Comparison of ENCODE assay signal across 20 cellular contexts in genomic region chr4:11072426-11072825, GRCh38.
DNase-seq lines count a peak whose midpoint lies in the region; ATAC-seq, FAIRE-seq and TF ChIP-seq lines count a peak whose summit lies in the region.
"Had no signal": no experiment of that assay in that cellular context is flagged by ENCODE, and none has a peak within 500 bp of the region (broad histone marks: within the 10 kb centered on the region; RNA-seq: fewer than 3 reads in every experiment).

No MANE protein-coding gene starts in this region.

- peaks cover 57% of the 10 kb centered on the region for H3K9me3 Mint-ChIP-seq in WTC11
- H3K9me3 Mint-ChIP-seq: CD4-positive, alpha-beta T cell had no signal

- no peaks in the 10 kb centered on the region for H3K4me1 ChIP-seq in GM12878 (ENCODE audit: control insufficient read depth, insufficient read depth, low read length)
- H3K4me1 ChIP-seq in testis, result peaks cover 6% of the 10 kb centered on the region
- H3K4me1 ChIP-seq: A549 had no signal

- FAIRE-seq in GM12878 (lab: Jason Lieb, UNC), result no peak
- FAIRE-seq: A549, G401.6, HepG2 had no signal

- SMC1A ChIA-PET in GM12878 (lab: Charles Lee; ENCODE audit: uncharacterized antibody, unreplicated experiment), result interaction anchor here (1.3 to 1.5 kb wide), 2 partner anchors 12 to 14 kb away, joined by 3 read pairs; no protein-coding TSS in a partner anchor

- no peak overlapping the region for H3K4me3 Mint-ChIP-seq in WTC11
- H3K4me3 Mint-ChIP-seq: CD4-positive, alpha-beta T cell; HFFc6 had no signal

- no peaks in the 10 kb centered on the region for H3K27me3 ChIP-seq in GM12878 (replicated peaks in 1 of 2; ENCODE audit: control insufficient read depth in 2 of 2, insufficient read depth in 2 of 2, low read length in 1 of 2)
- H3K27me3 ChIP-seq in testis, result no peaks in the 10 kb centered on the region

- in situ Hi-C loops in GM12878 (cut with MboI), result no loop called here

- H3K9me3 ChIP-seq in GM12878 (replicated peaks; ENCODE audit: control insufficient read depth, insufficient read depth, low read length) (no peaks in the 10 kb centered on the region), testis (no peaks in the 10 kb centered on the region)
- H3K9me3 ChIP-seq: A549 had no signal

- intact Hi-C loops in GM12878 (cut with micrococcal nuclease; ENCODE audit: unreplicated experiment), result loop anchor here (5.0 to 10.0 kb wide), 2 partner anchors 325 to 352 kb away; partner anchors contain the start of gene HS3ST1
- intact Hi-C loops in testis (cut with DNase I; ENCODE audit: low total_unique reads), result no loop called here

- 93% methylated on average over 5 of the region's 5 CpGs for WGBS in GM12878 (ENCODE audit: insufficient coverage, insufficient replicate concordance, low lambda C conversion rate, missing lambda C conversion rate)
- WGBS in testis, 2 donors, result 88 to 89% methylated on average over 5 of the region's 5 CpGs

- no peak for TF ChIP-seq POLR2A in GM12878 (IDR thresholded peaks at IDR 0.05; ENCODE audit: low read depth, low read length)
- no peak for TF ChIP-seq POLR2A in testis (IDR thresholded peaks at IDR 0.05)

- DNase-seq in DMS 273 (lab: John Stamatoyannopoulos, UW; ENCODE audit: unreplicated experiment), result peak; percentile 4
- DNase-seq in DMS 273 treated with DMSO at 0.1 percent for 48 hours (lab: John Stamatoyannopoulos, UW), result no peak
- DNase-seq in GM12878 (ENCODE audit: low read depth, low spot score), result peak; percentile 16
- no peak for DNase-seq in WTC11 (ENCODE audit: low spot score)
- DNase-seq in NCI-H1694 treated with DMSO at 0.1 percent for 48 hours (lab: John Stamatoyannopoulos, UW), result no peak
- no peak for DNase-seq in testis
- DNase-seq: AML-193; CD4-positive, alpha-beta T cell; GOT3; H7; HFFc6; KBM-7 had no signal

- no peak for TF ChIP-seq EP300 in GM12878 (IDR thresholded peaks at IDR 0.05; ENCODE audit: borderline replicate concordance in 1 of 2, control insufficient read depth in 1 of 2, low read depth in 2 of 2, low read length in 2 of 2)

- TF ChIP-seq CTCF in GM12878 (IDR thresholded peaks at IDR 0.05 in 2 of 3, conservative IDR thresholded peaks at IDR 0.05 in 1 of 3; ENCODE audit: control insufficient read depth in 2 of 3, extremely low read depth in 1 of 3, insufficient read depth in 1 of 3, low read depth in 3 of 3, low read length in 3 of 3), result no peak
- TF ChIP-seq CTCF in WTC11 (IDR thresholded peaks at IDR 0.05), result no peak
- no peak for TF ChIP-seq CTCF in testis (IDR thresholded peaks at IDR 0.05)

- no peaks in the 10 kb centered on the region for H3K79me2 ChIP-seq in GM12878 (ENCODE audit: control insufficient read depth, insufficient read depth, low read length)

- H3K4me2 ChIP-seq in GM12878 (ENCODE audit: control insufficient read depth, insufficient read depth), result no peak overlapping the region
- H3K4me2 ChIP-seq: A549 had no signal

- CTCF ChIA-PET in GM12878 (lab: Yijun Ruan, JAX) (no interaction called here), WTC11 (lab: Charles Lee) (no interaction called here)

- H3K36me3 Mint-ChIP-seq in WTC11, result peaks cover 44% of the 10 kb centered on the region

- no peaks in the 10 kb centered on the region for H4K20me1 ChIP-seq in GM12878 (ENCODE audit: control insufficient read depth, insufficient read depth)

- no TSS peak for BruUV-seq in GM12878 (replicated peaks; lab: Mats Ljungman, UMichigan)

- no peak for TF ChIP-seq RAD21 in GM12878 (IDR thresholded peaks at IDR 0.05; ENCODE audit: insufficient read depth, low read depth, low read length)

- H3K27ac Mint-ChIP-seq in WTC11, result no peak overlapping the region
- H3K27ac Mint-ChIP-seq: CD4-positive, alpha-beta T cell; HFFc6 had no signal

- no peaks in the 10 kb centered on the region for H3K36me3 ChIP-seq in GM12878 (ENCODE audit: control insufficient read depth in 2 of 2, insufficient read depth in 2 of 2, low read length in 1 of 2)
- no peaks in the 10 kb centered on the region for H3K36me3 ChIP-seq in testis (ENCODE audit: low read depth, missing control alignments)

- peaks cover 24% of the 10 kb centered on the region for H3K4me1 Mint-ChIP-seq in WTC11

- ATAC-seq in HG03354 (IDR thresholded peaks at IDR 0.05; ENCODE audit: poor library complexity, severe bottlenecking, unreplicated experiment) (peak; percentile 80), GM12878 (peak; percentile 46), WTC11 (no peak)
- ATAC-seq: A549, HCT116, HepG2 had no signal

- no peak overlapping the region for H3K27ac ChIP-seq in GM12878 (ENCODE audit: control insufficient read depth, insufficient read depth)
- no peak overlapping the region for H3K27ac ChIP-seq in testis
- H3K27ac ChIP-seq: 22Rv1, A549, C4-2B had no signal

- POLR2A ChIA-PET in GM12878 (lab: Charles Lee) (no interaction called here), WTC11 (lab: Charles Lee) (no interaction called here)

- H3K4me3 ChIP-seq in GM12878 (no peak overlapping the region), testis (no peak overlapping the region)
- H3K4me3 ChIP-seq: A549 had no signal

- no peak overlapping the region for H2AFZ ChIP-seq in GM12878 (ENCODE audit: control insufficient read depth, low read depth, low read length)

- H3K9ac ChIP-seq in GM12878 (ENCODE audit: control insufficient read depth, insufficient read depth, low read length), result no peak overlapping the region

- H3K27me3 Mint-ChIP-seq in WTC11 (ENCODE audit: low read depth), result peaks cover 4% of the 10 kb centered on the region; the same call in 1 of the 2 replicates
- H3K27me3 Mint-ChIP-seq: CD4-positive, alpha-beta T cell; IgD-negative memory B cell had no signal

- RAD21 ChIA-PET in GM12878 (lab: Charles Lee; ENCODE audit: unreplicated experiment), result no interaction called here

TF ChIP-seq in GM12878, 131 proteins besides CTCF, POLR2A, EP300 and RAD21 (continues in another document):
- TF ChIP-seq PAX8 (IDR thresholded peaks at IDR 0.05), result no peak
- no peak for TF ChIP-seq EZH2 (IDR thresholded peaks at IDR 0.05; ENCODE audit: borderline replicate concordance, control insufficient read depth, low read depth, low read length)
- TF ChIP-seq RFX5 (IDR thresholded peaks at IDR 0.05; ENCODE audit: low read depth, low read length), result no peak
- TF ChIP-seq TAF1 (IDR thresholded peaks at IDR 0.05; ENCODE audit: borderline replicate concordance, low read depth, low read length), result no peak
- TF ChIP-seq ATF7 (IDR thresholded peaks at IDR 0.05; ENCODE audit: low read depth), result no peak
- TF ChIP-seq TCF12 (IDR thresholded peaks at IDR 0.05; ENCODE audit: low read depth, low read length), result no peak
- TF ChIP-seq, protein P1, sequence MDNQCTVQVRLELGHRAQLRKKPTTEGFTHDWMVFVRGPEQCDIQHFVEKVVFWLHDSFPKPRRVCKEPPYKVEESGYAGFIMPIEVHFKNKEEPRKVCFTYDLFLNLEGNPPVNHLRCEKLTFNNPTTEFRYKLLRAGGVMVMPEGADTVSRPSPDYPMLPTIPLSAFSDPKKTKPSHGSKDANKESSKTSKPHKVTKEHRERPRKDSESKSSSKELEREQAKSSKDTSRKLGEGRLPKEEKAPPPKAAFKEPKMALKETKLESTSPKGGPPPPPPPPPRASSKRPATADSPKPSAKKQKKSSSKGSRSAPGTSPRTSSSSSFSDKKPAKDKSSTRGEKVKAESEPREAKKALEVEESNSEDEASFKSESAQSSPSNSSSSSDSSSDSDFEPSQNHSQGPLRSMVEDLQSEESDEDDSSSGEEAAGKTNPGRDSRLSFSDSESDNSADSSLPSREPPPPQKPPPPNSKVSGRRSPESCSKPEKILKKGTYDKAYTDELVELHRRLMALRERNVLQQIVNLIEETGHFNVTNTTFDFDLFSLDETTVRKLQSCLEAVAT (IDR thresholded peaks at IDR 0.05), result no peak

TF ChIP-seq in WTC11, 78 proteins besides CTCF, POLR2A, EP300 and RAD21 (continues in another document):
- TF ChIP-seq ZNF532 (CRISPR knock-in tag; IDR thresholded peaks at IDR 0.05; ENCODE audit: borderline replicate concordance) (no peak), ZNF232 (CRISPR knock-in tag; IDR thresholded peaks at IDR 0.05) (no peak), OVOL2 (CRISPR knock-in tag; IDR thresholded peaks at IDR 0.05; ENCODE audit: borderline replicate concordance) (no peak), NR3C1 (CRISPR knock-in tag; conservative IDR thresholded peaks at IDR 0.05; ENCODE audit: low read depth) (no peak)

Comparison
In these comparisons a context has a peak if more than half of its experiments do, and no peak if none do; other contexts are left out.
1. DNase-seq: peak in DMS 273 (single experiment) and GM12878 (single experiment); none in DMS 273 treated with DMSO at 0.1 percent for 48 hours (single experiment), WTC11 (single experiment), NCI-H1694 treated with DMSO at 0.1 percent for 48 hours (single experiment) and testis (single experiment).